Comparison of ENCODE assay signal across 1 cellular context in the genomic region with DNA sequence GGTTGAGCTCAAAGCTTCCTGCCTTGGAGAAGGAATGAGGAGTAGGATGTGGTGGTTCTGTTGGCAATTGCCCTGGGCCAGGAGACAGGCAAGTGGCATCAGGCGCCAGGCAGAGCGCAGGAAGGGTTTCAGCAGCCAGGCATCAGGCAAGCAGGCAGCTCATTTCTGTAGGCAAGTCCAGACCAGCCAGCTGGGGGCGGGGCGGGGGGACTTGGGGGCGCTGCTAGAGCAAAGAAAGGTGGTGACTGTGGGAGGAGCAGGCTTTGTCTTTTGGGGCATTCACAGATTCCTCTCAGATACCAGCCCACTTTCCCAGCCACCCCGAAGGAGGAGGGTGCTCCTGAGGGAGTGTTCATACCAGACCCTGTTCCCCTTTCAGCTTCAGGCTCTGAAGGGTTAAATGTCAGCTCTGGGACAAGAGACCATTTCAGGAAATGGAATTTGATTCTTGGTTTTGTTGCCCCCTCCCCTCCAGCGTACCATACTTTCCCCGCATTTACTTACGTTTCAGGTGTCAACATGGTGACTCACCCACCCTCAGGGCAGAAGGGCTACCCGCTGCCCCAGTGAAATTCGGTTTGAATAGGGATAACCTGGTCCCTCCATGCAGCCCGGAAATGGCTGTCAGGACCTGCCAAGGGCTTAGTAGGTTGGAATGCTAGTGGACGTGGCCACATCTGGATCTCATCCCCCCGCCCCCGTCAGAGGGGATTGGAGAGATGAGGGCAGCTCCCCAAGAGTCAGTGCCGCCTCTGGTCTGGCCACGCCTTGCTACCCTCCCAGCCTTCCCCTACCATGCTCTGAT.
TF ChIP-seq lines count a peak whose summit lies in the region.

No MANE protein-coding gene starts in this region.

TF ChIP-seq in SK-N-SH, 30 proteins besides CTCF, POLR2A, EP300 and RAD21 (continued from another document):
- TF ChIP-seq NFIC (IDR thresholded peaks at IDR 0.05; ENCODE audit: borderline replicate concordance) (no peak), MEF2A (IDR thresholded peaks at IDR 0.05; ENCODE audit: borderline replicate concordance, low read depth) (no peak), FOXM1 (IDR thresholded peaks at IDR 0.05; ENCODE audit: low read depth) (no peak), RCOR1 (IDR thresholded peaks at IDR 0.05; ENCODE audit: low read length) (no peak), CHD2 (IDR thresholded peaks at IDR 0.05; ENCODE audit: low read length, partially characterized antibody) (no peak)
